ENCODE assay signal across 10 cellular contexts in the genomic region with DNA sequence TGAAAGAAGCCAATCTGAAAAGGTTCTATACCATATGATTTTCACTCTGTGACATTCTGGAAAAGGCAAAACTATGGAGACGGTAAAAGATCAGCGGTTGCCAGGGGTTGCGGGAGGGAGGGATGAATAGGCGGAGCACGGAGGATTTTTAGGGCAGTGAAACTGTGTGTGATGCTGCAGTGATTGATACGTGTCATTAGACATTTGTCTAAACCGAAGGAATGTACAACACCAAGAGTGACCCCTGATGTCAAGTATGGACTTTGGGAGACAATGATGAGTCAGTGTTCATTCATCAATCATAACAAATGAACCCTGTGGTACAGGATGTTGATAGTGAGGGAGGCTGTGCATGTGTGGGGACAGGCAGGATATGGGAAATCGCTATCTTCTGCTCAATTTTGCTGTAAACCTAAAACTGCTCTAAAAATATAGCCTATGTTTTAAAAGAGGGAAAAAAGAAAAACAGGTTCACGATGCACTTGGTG. TPM values are rescaled to one million over a fixed set of nuclear protein-coding genes. Genes with fewer than 3 reads are reported as not detected.
DNase-seq lines count a peak whose midpoint lies in the region; ATAC-seq and TF ChIP-seq lines count a peak whose summit lies in the region.
"Had no signal": no experiment of that assay in that cellular context is flagged by ENCODE, and none has a peak within 500 bp of the region (broad histone marks: within the 10 kb centered on the region; RNA-seq: fewer than 3 reads in every experiment).

No MANE protein-coding gene starts in this region.

- intact Hi-C loops in activated B cell treated with CpG ODN at 0.5 μM for 24 hours (cut with micrococcal nuclease) = no loop called here
- intact Hi-C loops in mucosa of descending colon (cut with DNase I, micrococcal nuclease) = no loop called here

- DNase-seq in ELR (ENCODE audit: low read depth) (peak; percentile 90), activated B cell treated with CpG ODN at 0.5 μM for 24 hours (no peak), glutamatergic neuron (no peak), mucosa of descending colon (no peak), NCI-H510A treated with DMSO at 0.1 percent for 48 hours (lab: John Stamatoyannopoulos, UW) (no peak), amniotic stem cell (lab: John Stamatoyannopoulos, UW) (no peak)
- DNase-seq: activated T-cell treated with anti-CD3 and anti-CD28 coated beads, Interleukin-2, amount 50 U/mL, for 72 hours; NCI-H774 had no signal

- peaks cover 3% of the 10 kb centered on the region for H3K4me1 ChIP-seq in mucosa of descending colon (ENCODE audit: low read depth)

- POLR2A ChIA-PET in activated B cell treated with CpG ODN at 0.5 μM for 24 hours (lab: Charles Lee) = no interaction called here

- H3K4me3 ChIP-seq in skin epidermis = no peak overlapping the region
- H3K4me3 ChIP-seq in mucosa of descending colon = no peak overlapping the region

- H3K36me3 Mint-ChIP-seq in activated B cell treated with CpG ODN at 0.5 μM for 24 hours (ENCODE audit: low read depth) = peaks cover 11% of the 10 kb centered on the region
- H3K36me3 Mint-ChIP-seq in glutamatergic neuron (ENCODE audit: unreplicated experiment) = peaks cover 4% of the 10 kb centered on the region

- H3K9me3 Mint-ChIP-seq in activated B cell treated with CpG ODN at 0.5 μM for 24 hours (no peaks in the 10 kb centered on the region), glutamatergic neuron (ENCODE audit: unreplicated experiment) (peaks cover 4% of the 10 kb centered on the region)
- H3K9me3 Mint-ChIP-seq: activated T-cell treated with anti-CD3 and anti-CD28 coated beads, Interleukin-2, amount 50 U/mL, for 72 hours had no signal

- H3K4me3 Mint-ChIP-seq in activated B cell treated with CpG ODN at 0.5 μM for 24 hours (no peak overlapping the region), glutamatergic neuron (ENCODE audit: unreplicated experiment) (peak overlapping the region; percentile 23)
- H3K4me3 Mint-ChIP-seq: activated T-cell treated with anti-CD3 and anti-CD28 coated beads, Interleukin-2, amount 50 U/mL, for 72 hours had no signal

- no peak for TF ChIP-seq CTCF in activated B cell treated with CpG ODN at 0.5 μM for 24 hours (IDR thresholded peaks at IDR 0.05)
- no peak for TF ChIP-seq CTCF in glutamatergic neuron (IDR thresholded peaks at IDR 0.05; ENCODE audit: partially characterized antibody, unreplicated experiment)
- TF ChIP-seq CTCF in mucosa of descending colon (IDR thresholded peaks at IDR 0.05) = no peak

- no peak for ATAC-seq in activated B cell treated with CpG ODN at 0.5 μM for 24 hours (ENCODE audit: low read depth)
- no peak for ATAC-seq in mucosa of descending colon
- ATAC-seq in HG03196 (IDR thresholded peaks at IDR 0.05; ENCODE audit: unreplicated experiment) = no peak

- H3K27ac ChIP-seq in skin epidermis = peak overlapping the region in 15 of 21 experiments; percentile 52 to 88 (median 74)

- H3K27me3 Mint-ChIP-seq in activated B cell treated with CpG ODN at 0.5 μM for 24 hours (no peaks in the 10 kb centered on the region), glutamatergic neuron (ENCODE audit: unreplicated experiment) (peaks cover 4% of the 10 kb centered on the region)

- no peaks in the 10 kb centered on the region for H3K9me3 ChIP-seq in mucosa of descending colon

- no peaks in the 10 kb centered on the region for H3K36me3 ChIP-seq in mucosa of descending colon (ENCODE audit: low read depth)

- CTCF ChIA-PET in activated B cell treated with CpG ODN at 0.5 μM for 24 hours (lab: Charles Lee) = interaction anchor here (1.4 kb wide), 1 partner anchor 155 kb away, joined by 3 read pairs; no protein-coding TSS in a partner anchor

- H3K4me1 Mint-ChIP-seq in activated B cell treated with CpG ODN at 0.5 μM for 24 hours = peaks cover 12% of the 10 kb centered on the region
- H3K4me1 Mint-ChIP-seq in glutamatergic neuron (ENCODE audit: low read depth, unreplicated experiment) = peaks cover 29% of the 10 kb centered on the region

- H3K27ac Mint-ChIP-seq in activated B cell treated with CpG ODN at 0.5 μM for 24 hours (peak overlapping the region; percentile 14), glutamatergic neuron (ENCODE audit: unreplicated experiment) (no peak overlapping the region)
- H3K27ac Mint-ChIP-seq: activated T-cell treated with anti-CD3 and anti-CD28 coated beads, Interleukin-2, amount 50 U/mL, for 72 hours had no signal

RNA-seq across cellular contexts. Expression of a gene that starts 34.4 kb away (rescaled TPM):
- total RNA-seq in activated B cell treated with CpG ODN at 0.5 μM for 24 hours = 69.6 and 72.5 TPM in 2 replicates
- total RNA-seq in glutamatergic neuron (ENCODE audit: unreplicated experiment) = 76.2 TPM
- 100 to 1,000 TPM; 153 to 222 (median 199) TPM for total RNA-seq in mucosa of descending colon
